22 cellular contexts compared by ENCODE assay signal in genomic region chr12:27191531-27191930, GRCh38. TPM values are rescaled to one million over a fixed set of nuclear protein-coding genes. Genes with fewer than 3 reads are reported as not detected.
DNase-seq lines count a peak whose midpoint lies in the region; ATAC-seq and TF ChIP-seq lines count a peak whose summit lies in the region.
"Had no signal": no experiment of that assay in that cellular context is flagged by ENCODE, and none has a peak within 500 bp of the region (broad histone marks: within the 10 kb centered on the region; RNA-seq: fewer than 3 reads in every experiment).

No MANE protein-coding gene starts in this region.

- intact Hi-C loops in esophagus muscularis mucosa (cut with DNase I): no loop called here
- intact Hi-C loops in uterus (cut with DNase I; ENCODE audit: low total_unique reads): no loop called here

- H3K27ac ChIP-seq in SJSA1: peak overlapping the region; percentile 87
- peak overlapping the region; percentile 85 to 88 (median 86) for H3K27ac ChIP-seq in esophagus muscularis mucosa (replicated peaks in 1 of 4)
- H3K27ac ChIP-seq in osteoblast (ENCODE audit: low read depth, low read length): peak overlapping the region; percentile 70
- H3K27ac ChIP-seq in uterus: peak overlapping the region; percentile 64 to 71
- H3K27ac ChIP-seq: foreskin keratinocyte had no signal

- TF ChIP-seq POLR2A in esophagus muscularis mucosa (IDR thresholded peaks at IDR 0.05; ENCODE audit: low read depth): no peak
- no peak for TF ChIP-seq POLR2A in uterus (IDR thresholded peaks at IDR 0.05)

- no peak for ATAC-seq in naive thymus-derived CD8-positive, alpha-beta T cell
- ATAC-seq in GM18870 (IDR thresholded peaks at IDR 0.05; ENCODE audit: unreplicated experiment): no peak
- ATAC-seq: CD8-positive, alpha-beta T cell; foreskin keratinocyte; stimulated activated naive CD8-positive, alpha-beta T cell treated with anti-CD3 and anti-CD28 coated beads, Interleukin-15, amount 100 ng/mL, for 72 hours had no signal

- TF ChIP-seq CTCF in esophagus muscularis mucosa (IDR thresholded peaks at IDR 0.05): no peak
- no peak for TF ChIP-seq CTCF in osteoblast (IDR thresholded peaks at IDR 0.05; ENCODE audit: extremely low read depth, low read depth, low read length)
- no peak for TF ChIP-seq CTCF in uterus (IDR thresholded peaks at IDR 0.05)

- no peaks in the 10 kb centered on the region for H3K27me3 Mint-ChIP-seq in naive thymus-derived CD8-positive, alpha-beta T cell
- H3K27me3 Mint-ChIP-seq: activated CD4-positive, alpha-beta memory T cell treated with anti-CD3 and anti-CD28 coated beads for 36 hours; stimulated activated naive CD8-positive, alpha-beta T cell treated with anti-CD3 and anti-CD28 coated beads, Interleukin-15, amount 100 ng/mL, for 72 hours had no signal

- WGBS in esophagus muscularis mucosa: 93% methylated on average over 2 of the region's 2 CpGs

- H3K4me1 Mint-ChIP-seq in naive thymus-derived CD8-positive, alpha-beta T cell: no peaks in the 10 kb centered on the region

- POLR2A ChIA-PET in naive thymus-derived CD8-positive, alpha-beta T cell (lab: Charles Lee): no interaction called here

- TF ChIP-seq EP300 in esophagus muscularis mucosa (IDR thresholded peaks at IDR 0.05): no peak

- no peaks in the 10 kb centered on the region for H3K79me2 ChIP-seq in osteoblast (ENCODE audit: insufficient read depth, low read length)

- H3K4me2 ChIP-seq in osteoblast (ENCODE audit: insufficient read depth, low read length): peak overlapping the region; percentile 53

- H3K36me3 Mint-ChIP-seq in naive thymus-derived CD8-positive, alpha-beta T cell: peaks cover 0 to 4% (median 3%) of the 10 kb centered on the region in 3 donors
- H3K36me3 Mint-ChIP-seq: activated CD4-positive, alpha-beta memory T cell treated with anti-CD3 and anti-CD28 coated beads for 36 hours; CD8-positive, alpha-beta T cell had no signal

- H3K27me3 ChIP-seq in SJSA1 (replicated peaks) (no peaks in the 10 kb centered on the region), esophagus muscularis mucosa (no peaks in the 10 kb centered on the region), osteoblast (ENCODE audit: insufficient read depth, low read length) (no peaks in the 10 kb centered on the region), uterus (no peaks in the 10 kb centered on the region)
- H3K27me3 ChIP-seq: foreskin keratinocyte had no signal

- H2AFZ ChIP-seq in osteoblast (ENCODE audit: low read length): no peak overlapping the region

- H3K9me3 Mint-ChIP-seq in naive thymus-derived CD8-positive, alpha-beta T cell: no peaks in the 10 kb centered on the region
- H3K9me3 Mint-ChIP-seq: activated CD4-positive, alpha-beta memory T cell treated with anti-CD3 and anti-CD28 coated beads for 36 hours; CD8-positive, alpha-beta T cell; stimulated activated naive CD8-positive, alpha-beta T cell treated with anti-CD3 and anti-CD28 coated beads, Interleukin-15, amount 100 ng/mL, for 72 hours had no signal

- H3K9me3 ChIP-seq in SJSA1 (replicated peaks) (no peaks in the 10 kb centered on the region), esophagus muscularis mucosa (no peaks in the 10 kb centered on the region), osteoblast (ENCODE audit: low read depth, low read length) (no peaks in the 10 kb centered on the region), uterus (no peaks in the 10 kb centered on the region)

- no peak overlapping the region for H3K27ac Mint-ChIP-seq in naive thymus-derived CD8-positive, alpha-beta T cell
- H3K27ac Mint-ChIP-seq: activated CD4-positive, alpha-beta memory T cell treated with anti-CD3 and anti-CD28 coated beads for 36 hours; CD8-positive, alpha-beta T cell had no signal

- H3K4me3 Mint-ChIP-seq in naive thymus-derived CD8-positive, alpha-beta T cell: no peak overlapping the region
- H3K4me3 Mint-ChIP-seq: activated CD4-positive, alpha-beta memory T cell treated with anti-CD3 and anti-CD28 coated beads for 36 hours; CD8-positive, alpha-beta T cell; stimulated activated naive CD8-positive, alpha-beta T cell treated with anti-CD3 and anti-CD28 coated beads, Interleukin-15, amount 100 ng/mL, for 72 hours had no signal

- H3K4me3 ChIP-seq in SJSA1 (no peak overlapping the region), esophagus muscularis mucosa (no peak overlapping the region), osteoblast (ENCODE audit: insufficient read depth, low read length) (no peak overlapping the region), uterus (no peak overlapping the region)
- H3K4me3 ChIP-seq: GM12878 had no signal

- H3K4me1 ChIP-seq in SJSA1 (replicated peaks): peaks cover 54% of the 10 kb centered on the region
- peaks cover 39 to 78% (median 74%) of the 10 kb centered on the region in 4 donors for H3K4me1 ChIP-seq in esophagus muscularis mucosa
- H3K4me1 ChIP-seq in osteoblast (ENCODE audit: insufficient read depth, low read length): peaks cover 52% of the 10 kb centered on the region
- H3K4me1 ChIP-seq in uterus: no peaks in the 10 kb centered on the region
- H3K4me1 ChIP-seq: foreskin keratinocyte had no signal

- H3K36me3 ChIP-seq in SJSA1 (no peaks in the 10 kb centered on the region), esophagus muscularis mucosa (no peaks in the 10 kb centered on the region), osteoblast (ENCODE audit: insufficient read depth, low read length) (no peaks in the 10 kb centered on the region), uterus (no peaks in the 10 kb centered on the region)

- H4K20me1 ChIP-seq in osteoblast (ENCODE audit: insufficient read depth, low read length): no peaks in the 10 kb centered on the region

- DNase-seq in SJSA1 (ENCODE audit: low read depth in 1 of 2, low spot score in 2 of 2) (no peak), esophagus muscularis mucosa (ENCODE audit: extremely low spot score) (no peak), osteoblast (ENCODE audit: insufficient read length, low spot score, missing footprints) (no peak), uterus (no peak), NCI-H345 treated with DMSO at 0.1 percent for 48 hours (lab: John Stamatoyannopoulos, UW; ENCODE audit: unreplicated experiment) (no peak)
- no peak for DNase-seq in naive thymus-derived CD8-positive, alpha-beta T cell
- DNase-seq: activated CD4-positive, alpha-beta memory T cell treated with anti-CD3 and anti-CD28 coated beads for 36 hours; activated CD4-positive, CD25-positive, alpha-beta regulatory T cell; activated effector memory CD4-positive, alpha-beta T cell treated with Interleukin-2 at 50 U/mL for 16 hours; CD8-positive, alpha-beta T cell; dermis blood vessel endothelial cell; DMS53; foreskin keratinocyte; islet precursor cell; mammary epithelial cell; MV-4-11; NCI-H1694; NCI-H526 treated with DMSO at 0.1 percent for 48 hours; occipital lobe; stimulated activated naive CD8-positive, alpha-beta T cell treated with anti-CD3 and anti-CD28 coated beads, Interleukin-15, amount 100 ng/mL, for 72 hours had no signal

RNA-seq across cellular contexts. Expression of gene STK38L, which starts 52.6 kb away (rescaled TPM):
- 39.4 and 46.4 TPM in 2 replicates for total RNA-seq in SJSA1 (2014; rRNA removed; shearing (Covaris generic))
- total RNA-seq in esophagus muscularis mucosa: 100 to 1,000 TPM in 1 of 4 donors, 10 to 100 TPM in 3; 64.6 to 102 (median 82.4) TPM
- total RNA-seq in osteoblast: 64.8 and 68.8 TPM in 2 replicates
- 10 to 100 TPM; 26.9 to 69.3 (median 49.9) TPM for total RNA-seq in uterus
- 10 to 100 TPM; 19.8 to 23.6 TPM for total RNA-seq in naive thymus-derived CD8-positive, alpha-beta T cell
- polyA plus RNA-seq in naive thymus-derived CD8-positive, alpha-beta T cell: 10 to 100 TPM in 1 of 3 donors, 1 to 10 TPM in 2; 6.8 to 11.6 (median 7.2) TPM
